In genomic region chrX:144219035-144219434, GRCh38 we compare ENCODE assay signal across 13 cellular contexts.
DNase-seq lines count a peak whose midpoint lies in the region; ATAC-seq, FAIRE-seq and TF ChIP-seq lines count a peak whose summit lies in the region.
"Had no signal": no experiment of that assay in that cellular context is flagged by ENCODE, and none has a peak within 500 bp of the region (broad histone marks: within the 10 kb centered on the region; RNA-seq: fewer than 3 reads in every experiment).

No MANE protein-coding gene starts in this region.

- H3K4me2 ChIP-seq in HepG2 (ENCODE audit: low read depth, low read length) (no peak overlapping the region), PC-9 (no peak overlapping the region)

- H3K9me3 ChIP-seq in liver (ENCODE audit: control insufficient read depth in 4 of 4, low read length in 3 of 4) = no peaks in the 10 kb centered on the region
- H3K9me3 ChIP-seq in HepG2 (ENCODE audit: low read length) = peaks cover 64% of the 10 kb centered on the region
- no peaks in the 10 kb centered on the region for H3K9me3 ChIP-seq in PC-9 (ENCODE audit: insufficient read depth, low read depth)
- H3K9me3 ChIP-seq: psoas muscle had no signal

- no peaks in the 10 kb centered on the region for H4K20me1 ChIP-seq in HepG2 (ENCODE audit: insufficient read depth, low read length)
- no peaks in the 10 kb centered on the region for H4K20me1 ChIP-seq in PC-9 (ENCODE audit: insufficient read depth)

- in situ Hi-C loops in HepG2 (cut with HindIII; ENCODE audit: extremely low pct_ligation_motif_present, low pct_unique_long_range_greater_than_20kb) = no loop called here
- in situ Hi-C loops in brain microvascular endothelial cell (cut with HindIII; ENCODE audit: low pct_ligation_motif_present, low sequenced_read_pairs) = no loop called here

- no peak overlapping the region for H3K9ac ChIP-seq in liver (ENCODE audit: low read depth in 1 of 2, low read length in 2 of 2)
- no peak overlapping the region for H3K9ac ChIP-seq in HepG2 (ENCODE audit: insufficient read depth, low read depth, low read length)

- no peak for TF ChIP-seq EP300 in HepG2 (IDR thresholded peaks at IDR 0.05; ENCODE audit: low read depth in 2 of 2, low read length in 2 of 2)
- no peak for TF ChIP-seq EP300 in HepG2 (CRISPR knock-in tag; IDR thresholded peaks at IDR 0.05; ENCODE audit: borderline replicate concordance)

- H3K9me2 ChIP-seq in PC-9 (ENCODE audit: insufficient read depth) = no peaks in the 10 kb centered on the region

- H3K27ac ChIP-seq in liver (ENCODE audit: low read depth in 1 of 2, low read length in 2 of 2) = no peak overlapping the region
- no peak overlapping the region for H3K27ac ChIP-seq in HepG2 (ENCODE audit: extremely low read length, insufficient read depth, low read length)
- H3K27ac ChIP-seq in PC-9 = no peak overlapping the region
- H3K27ac ChIP-seq in brain microvascular endothelial cell = no peak overlapping the region
- H3K27ac ChIP-seq in foreskin keratinocyte = no peak overlapping the region
- H3K27ac ChIP-seq: psoas muscle had no signal

- no peak for ATAC-seq in HepG2
- ATAC-seq in HG02759 (IDR thresholded peaks at IDR 0.05; ENCODE audit: unreplicated experiment) = no peak
- ATAC-seq in foreskin keratinocyte = no peak
- ATAC-seq: psoas muscle had no signal

- H3K4me1 ChIP-seq in liver (ENCODE audit: control insufficient read depth in 4 of 4, insufficient read depth in 4 of 4, low read length in 3 of 4) (peaks cover 0 to 5% (median 3%) of the 10 kb centered on the region in 4 donors), HepG2 (ENCODE audit: insufficient read depth, low read length) (no peaks in the 10 kb centered on the region), PC-9 (replicated peaks; ENCODE audit: insufficient read depth) (no peaks in the 10 kb centered on the region), foreskin keratinocyte (no peaks in the 10 kb centered on the region)
- H3K4me1 ChIP-seq: psoas muscle had no signal

- H3K79me2 ChIP-seq in HepG2 (ENCODE audit: insufficient read depth, low read length) (no peaks in the 10 kb centered on the region), PC-9 (ENCODE audit: low read depth) (no peaks in the 10 kb centered on the region)

- no peaks in the 10 kb centered on the region for H3K36me3 ChIP-seq in liver (ENCODE audit: control insufficient read depth in 4 of 4, insufficient read depth in 3 of 4, low read depth in 1 of 4, low read length in 3 of 4)
- H3K36me3 ChIP-seq in HepG2 (replicated peaks in 1 of 2; ENCODE audit: control insufficient read depth in 1 of 2, insufficient read depth in 2 of 2, low read length in 2 of 2) = no peaks in the 10 kb centered on the region
- no peaks in the 10 kb centered on the region for H3K36me3 ChIP-seq in PC-9 (ENCODE audit: low read depth)
- H3K36me3 ChIP-seq in brain microvascular endothelial cell (replicated peaks) = no peaks in the 10 kb centered on the region

- DNase-seq in HepG2 (ENCODE audit: low spot score) = no peak
- DNase-seq in PC-9 = peak; percentile 38 to 44
- peak; percentile 63 for DNase-seq in islet precursor cell
- no peak for DNase-seq in NCI-H1048 (lab: John Stamatoyannopoulos, UW)
- no peak for DNase-seq in brain microvascular endothelial cell
- DNase-seq in foreskin keratinocyte = no peak
- DNase-seq: activated CD4-positive, CD25-positive, alpha-beta regulatory T cell treated with anti-CD3 and anti-CD28 coated beads, Interleukin-2, amount 50 U/mL, for 72 hours; activated naive CD8-positive, alpha-beta T cell treated with anti-CD3 and anti-CD28 coated beads for 36 hours; AML-193; NCI-H1930; psoas muscle had no signal

- TF ChIP-seq CTCF in liver (IDR thresholded peaks at IDR 0.05; ENCODE audit: low read depth, low read length, missing input control) = peak; percentile 4
- no peak for TF ChIP-seq CTCF in HepG2 (CRISPR knock-in tag; IDR thresholded peaks at IDR 0.05)
- TF ChIP-seq CTCF in PC-9 (conservative IDR thresholded peaks at IDR 0.05) = no peak; the same call in 1 of the 2 replicates
- no peak for TF ChIP-seq CTCF in brain microvascular endothelial cell (IDR thresholded peaks at IDR 0.05; ENCODE audit: low read depth, low read length, missing control alignments)
- TF ChIP-seq CTCF in foreskin keratinocyte (conservative IDR thresholded peaks at IDR 0.05) = no peak

- 28% methylated on average over 4 of the region's 4 CpGs for WGBS in liver
- no CpG with 5 or more reads among the region's 4 CpGs for WGBS in HepG2 (ENCODE audit: low lambda C conversion rate)

- TF ChIP-seq POLR2A in HepG2 (IDR thresholded peaks at IDR 0.05; ENCODE audit: insufficient read depth in 1 of 2, low read depth in 2 of 2, low read length in 2 of 2) = no peak

- no peak overlapping the region for H2AFZ ChIP-seq in HepG2 (ENCODE audit: low read length)
- H2AFZ ChIP-seq in PC-9 = no peak overlapping the region

- CTCF ChIA-PET in HepG2 (lab: Yijun Ruan, JAX; ENCODE audit: low intra/inter-chr PET ratio, low total read pairs) = no interaction called here
- CTCF ChIA-PET in PC-9 (lab: Charles Lee) = no interaction called here

- H3K27me3 ChIP-seq in liver (ENCODE audit: control insufficient read depth in 4 of 4, insufficient read depth in 4 of 4, low read length in 3 of 4) (no peaks in the 10 kb centered on the region), HepG2 (ENCODE audit: control insufficient read depth in 1 of 2, insufficient read depth in 2 of 2, low read length in 2 of 2) (no peaks in the 10 kb centered on the region), PC-9 (ENCODE audit: insufficient read depth, low read depth) (no peaks in the 10 kb centered on the region), brain microvascular endothelial cell (replicated peaks) (no peaks in the 10 kb centered on the region), foreskin keratinocyte (no peaks in the 10 kb centered on the region)

- TF ChIP-seq RAD21 in liver (IDR thresholded peaks at IDR 0.05) (peak; percentile 55 to 75), HepG2 (CRISPR knock-in tag; IDR thresholded peaks at IDR 0.05) (no peak)

- no peak for FAIRE-seq in HepG2 (lab: Jason Lieb, UNC)

- H3F3A ChIP-seq in PC-9 (ENCODE audit: insufficient read depth, low read depth) = no peaks in the 10 kb centered on the region

- H3K4me3 ChIP-seq in liver (ENCODE audit: low read depth in 1 of 3, low read length in 3 of 3) (no peak overlapping the region), HepG2 (replicated peaks in 1 of 3; ENCODE audit: insufficient read depth in 1 of 3, low read depth in 2 of 3, low read length in 3 of 3) (no peak overlapping the region), PC-9 (no peak overlapping the region), brain microvascular endothelial cell (ENCODE audit: low read depth, low read length) (no peak overlapping the region)
- H3K4me3 ChIP-seq: psoas muscle had no signal

- intact Hi-C loops in HepG2 (cut with micrococcal nuclease; ENCODE audit: unreplicated experiment) (no loop called here), PC-9 (cut with micrococcal nuclease; ENCODE audit: unreplicated experiment) (loop anchor here (1.0 kb wide), 1 partner anchor 431 kb away; no protein-coding TSS in a partner anchor)

- POLR2A ChIA-PET in HepG2 (lab: Yijun Ruan, JAX) = no interaction called here
- POLR2A ChIA-PET in PC-9 (lab: Charles Lee; ENCODE audit: unreplicated experiment) = no interaction called here

- BruUV-seq in HepG2 (replicated peaks; lab: Mats Ljungman, UMichigan) = no TSS peak
- BruUV-seq in PC-9 (replicated peaks; lab: Mats Ljungman, UMichigan) = no TSS peak

TF ChIP-seq in liver, 16 proteins besides CTCF, POLR2A, EP300 and RAD21:
- no peak for TF ChIP-seq GABPA (IDR thresholded peaks at IDR 0.05 in 1 of 2, conservative IDR thresholded peaks at IDR 0.05 in 1 of 2)
- TF ChIP-seq HNF4A (conservative IDR thresholded peaks at IDR 0.05) = peak in 1 of 2 donors; percentile 13

TF ChIP-seq in HepG2, 621 proteins besides CTCF, POLR2A, EP300 and RAD21 (continues in another document):
- TF ChIP-seq, protein P1, sequence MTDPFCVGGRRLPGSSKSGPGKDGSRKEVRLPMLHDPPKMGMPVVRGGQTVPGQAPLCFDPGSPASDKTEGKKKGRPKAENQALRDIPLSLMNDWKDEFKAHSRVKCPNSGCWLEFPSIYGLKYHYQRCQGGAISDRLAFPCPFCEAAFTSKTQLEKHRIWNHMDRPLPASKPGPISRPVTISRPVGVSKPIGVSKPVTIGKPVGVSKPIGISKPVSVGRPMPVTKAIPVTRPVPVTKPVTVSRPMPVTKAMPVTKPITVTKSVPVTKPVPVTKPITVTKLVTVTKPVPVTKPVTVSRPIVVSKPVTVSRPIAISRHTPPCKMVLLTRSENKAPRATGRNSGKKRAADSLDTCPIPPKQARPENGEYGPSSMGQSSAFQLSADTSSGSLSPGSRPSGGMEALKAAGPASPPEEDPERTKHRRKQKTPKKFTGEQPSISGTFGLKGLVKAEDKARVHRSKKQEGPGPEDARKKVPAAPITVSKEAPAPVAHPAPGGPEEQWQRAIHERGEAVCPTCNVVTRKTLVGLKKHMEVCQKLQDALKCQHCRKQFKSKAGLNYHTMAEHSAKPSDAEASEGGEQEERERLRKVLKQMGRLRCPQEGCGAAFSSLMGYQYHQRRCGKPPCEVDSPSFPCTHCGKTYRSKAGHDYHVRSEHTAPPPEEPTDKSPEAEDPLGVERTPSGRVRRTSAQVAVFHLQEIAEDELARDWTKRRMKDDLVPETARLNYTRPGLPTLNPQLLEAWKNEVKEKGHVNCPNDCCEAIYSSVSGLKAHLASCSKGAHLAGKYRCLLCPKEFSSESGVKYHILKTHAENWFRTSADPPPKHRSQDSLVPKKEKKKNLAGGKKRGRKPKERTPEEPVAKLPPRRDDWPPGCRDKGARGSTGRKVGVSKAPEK (CRISPR knock-in tag; IDR thresholded peaks at IDR 0.05; ENCODE audit: borderline replicate concordance) = no peak
- TF ChIP-seq ZNF570 (CRISPR knock-in tag; IDR thresholded peaks at IDR 0.05; ENCODE audit: borderline replicate concordance) = no peak
- TF ChIP-seq MTA3 (CRISPR knock-in tag; IDR thresholded peaks at IDR 0.05) = no peak
- TF ChIP-seq, protein P2, sequence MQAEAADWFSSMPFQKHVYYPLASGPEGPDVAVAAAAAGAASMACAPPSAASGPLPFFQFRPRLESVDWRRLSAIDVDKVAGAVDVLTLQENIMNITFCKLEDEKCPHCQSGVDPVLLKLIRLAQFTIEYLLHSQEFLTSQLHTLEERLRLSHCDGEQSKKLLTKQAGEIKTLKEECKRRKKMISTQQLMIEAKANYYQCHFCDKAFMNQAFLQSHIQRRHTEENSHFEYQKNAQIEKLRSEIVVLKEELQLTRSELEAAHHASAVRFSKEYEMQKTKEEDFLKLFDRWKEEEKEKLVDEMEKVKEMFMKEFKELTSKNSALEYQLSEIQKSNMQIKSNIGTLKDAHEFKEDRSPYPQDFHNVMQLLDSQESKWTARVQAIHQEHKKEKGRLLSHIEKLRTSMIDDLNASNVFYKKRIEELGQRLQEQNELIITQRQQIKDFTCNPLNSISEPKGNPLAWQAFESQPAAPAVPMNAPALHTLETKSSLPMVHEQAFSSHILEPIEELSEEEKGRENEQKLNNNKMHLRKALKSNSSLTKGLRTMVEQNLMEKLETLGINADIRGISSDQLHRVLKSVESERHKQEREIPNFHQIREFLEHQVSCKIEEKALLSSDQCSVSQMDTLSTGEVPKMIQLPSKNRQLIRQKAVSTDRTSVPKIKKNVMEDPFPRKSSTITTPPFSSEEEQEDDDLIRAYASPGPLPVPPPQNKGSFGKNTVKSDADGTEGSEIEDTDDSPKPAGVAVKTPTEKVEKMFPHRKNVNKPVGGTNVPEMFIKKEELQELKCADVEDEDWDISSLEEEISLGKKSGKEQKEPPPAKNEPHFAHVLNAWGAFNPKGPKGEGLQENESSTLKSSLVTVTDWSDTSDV (CRISPR knock-in tag; IDR thresholded peaks at IDR 0.05) = no peak

Comparison
In these comparisons a context has a peak if more than half of its experiments do, and no peak if none do; other contexts are left out.
1. DNase-seq: peak in PC-9 (2 of 2) and islet precursor cell (single experiment); none in HepG2 (single experiment), NCI-H1048 (single experiment), brain microvascular endothelial cell (single experiment) and foreskin keratinocyte (0 of 2).